In genomic region chr2:25586726-25587144, GRCh38 we compare ENCODE assay signal across 9 cellular contexts.
A peak's percentile ranks its signal among the peaks of the same experiment; 100 is the strongest.
DNase-seq lines count a peak whose midpoint lies in the region; ATAC-seq and TF ChIP-seq lines count a peak whose summit lies in the region.
"Had no signal": no experiment of that assay in that cellular context is flagged by ENCODE, and none has a peak within 500 bp of the region (broad histone marks: within the 10 kb centered on the region; RNA-seq: fewer than 3 reads in every experiment).

No MANE protein-coding gene starts in this region.

- peak overlapping the region; percentile 64 to 76 for H3K27ac Mint-ChIP-seq in natural killer cell treated with Interleukin-12 subunit alpha and Interleukin-12 subunit beta and Interleukin-15 and Interleukin-18, amount 100 ng/mL, for 72 hours
- peak overlapping the region in 1 of 2 donors; percentile 31 for H3K27ac Mint-ChIP-seq in natural killer cell
- peak overlapping the region; percentile 70 for H3K27ac Mint-ChIP-seq in activated CD4-positive, alpha-beta memory T cell treated with anti-CD3 and anti-CD28 coated beads for 36 hours

- H3K9me3 Mint-ChIP-seq in natural killer cell treated with Interleukin-12 subunit alpha and Interleukin-12 subunit beta and Interleukin-15 and Interleukin-18, amount 100 ng/mL, for 72 hours, result no peaks in the 10 kb centered on the region
- no peaks in the 10 kb centered on the region for H3K9me3 Mint-ChIP-seq in natural killer cell
- no peaks in the 10 kb centered on the region for H3K9me3 Mint-ChIP-seq in activated CD4-positive, alpha-beta memory T cell treated with anti-CD3 and anti-CD28 coated beads for 36 hours

- peaks cover 23 to 27% of the 10 kb centered on the region in 2 donors for H3K4me1 Mint-ChIP-seq in natural killer cell treated with Interleukin-12 subunit alpha and Interleukin-12 subunit beta and Interleukin-15 and Interleukin-18, amount 100 ng/mL, for 72 hours (ENCODE audit: low read depth in 2 of 2)
- peaks cover 18 to 19% of the 10 kb centered on the region in 2 donors for H3K4me1 Mint-ChIP-seq in natural killer cell
- peaks cover 20% of the 10 kb centered on the region for H3K4me1 Mint-ChIP-seq in activated CD4-positive, alpha-beta memory T cell treated with anti-CD3 and anti-CD28 coated beads for 36 hours (ENCODE audit: low read depth)

- CTCF ChIA-PET in activated CD4-positive, alpha-beta memory T cell treated with anti-CD3 and anti-CD28 coated beads for 36 hours (lab: Charles Lee), result interaction anchor here (1.5 to 1.9 kb wide), 3 partner anchors 11 to 134 kb away, joined by 4 read pairs; no protein-coding TSS in a partner anchor

- H3K27me3 Mint-ChIP-seq in natural killer cell treated with Interleukin-12 subunit alpha and Interleukin-12 subunit beta and Interleukin-15 and Interleukin-18, amount 100 ng/mL, for 72 hours, result no peaks in the 10 kb centered on the region
- no peaks in the 10 kb centered on the region for H3K27me3 Mint-ChIP-seq in natural killer cell (ENCODE audit: low read depth in 2 of 2)
- no peaks in the 10 kb centered on the region for H3K27me3 Mint-ChIP-seq in activated CD4-positive, alpha-beta memory T cell treated with anti-CD3 and anti-CD28 coated beads for 36 hours

- no peak for TF ChIP-seq CTCF in natural killer cell (IDR thresholded peaks at IDR 0.05)

- peak overlapping the region; percentile 36 for H3K27ac ChIP-seq in substantia nigra (ENCODE audit: low read depth, low read length, poor library complexity, severe bottlenecking)

- intact Hi-C loops in natural killer cell (cut with micrococcal nuclease), result no loop called here
- intact Hi-C loops in activated CD4-positive, alpha-beta memory T cell treated with anti-CD3 and anti-CD28 coated beads for 36 hours (cut with micrococcal nuclease), result loop anchor here (1.0 kb wide), 1 partner anchor 28 kb away; no protein-coding TSS in a partner anchor

- DNase-seq in natural killer cell treated with Interleukin-12 subunit alpha and Interleukin-12 subunit beta and Interleukin-15 and Interleukin-18, amount 100 ng/mL, for 72 hours (ENCODE audit: low spot score), result no peak
- DNase-seq in natural killer cell, result no peak
- DNase-seq in activated CD4-positive, alpha-beta memory T cell treated with anti-CD3 and anti-CD28 coated beads for 36 hours, result peak; percentile 65
- peak in 9 of 49 donors; percentile 12 to 44 (median 32) for DNase-seq in substantia nigra (lab: John Stamatoyannopoulos, UW)
- no peak for DNase-seq in epidermal melanocyte (ENCODE audit: insufficient read length, low spot score)
- DNase-seq in DMS53 (lab: John Stamatoyannopoulos, UW), result no peak
- DNase-seq in OCI-M1 (lab: John Stamatoyannopoulos, UW), result no peak
- DNase-seq: NCI-H1092 treated with DMSO at 0.1 percent for 48 hours had no signal

- ATAC-seq in natural killer cell treated with Interleukin-12 subunit alpha and Interleukin-12 subunit beta and Interleukin-15 and Interleukin-18, amount 100 ng/mL, for 72 hours, result peak; percentile 73 to 83
- ATAC-seq in natural killer cell (no peak), HG02798 (IDR thresholded peaks at IDR 0.05; ENCODE audit: poor library complexity, unreplicated experiment) (peak; percentile 85)

- H3K4me3 Mint-ChIP-seq in natural killer cell treated with Interleukin-12 subunit alpha and Interleukin-12 subunit beta and Interleukin-15 and Interleukin-18, amount 100 ng/mL, for 72 hours, result peak overlapping the region; percentile 84
- no peak overlapping the region for H3K4me3 Mint-ChIP-seq in natural killer cell
- H3K4me3 Mint-ChIP-seq in activated CD4-positive, alpha-beta memory T cell treated with anti-CD3 and anti-CD28 coated beads for 36 hours, result peak overlapping the region; percentile 10

- H3K36me3 Mint-ChIP-seq in natural killer cell treated with Interleukin-12 subunit alpha and Interleukin-12 subunit beta and Interleukin-15 and Interleukin-18, amount 100 ng/mL, for 72 hours, result no peaks in the 10 kb centered on the region
- H3K36me3 Mint-ChIP-seq in natural killer cell, result no peaks in the 10 kb centered on the region
- H3K36me3 Mint-ChIP-seq in activated CD4-positive, alpha-beta memory T cell treated with anti-CD3 and anti-CD28 coated beads for 36 hours, result no peaks in the 10 kb centered on the region

- POLR2A ChIA-PET in activated CD4-positive, alpha-beta memory T cell treated with anti-CD3 and anti-CD28 coated beads for 36 hours (lab: Charles Lee), result interaction anchor here (1.0 to 1.1 kb wide), 2 partner anchors 26 to 28 kb away, joined by 3 read pairs; no protein-coding TSS in a partner anchor

Comparison
In these comparisons a context has a peak if more than half of its experiments do, and no peak if none do; other contexts are left out.
1. ATAC-seq: peak in natural killer cell treated with Interleukin-12 subunit alpha and Interleukin-12 subunit beta and Interleukin-15 and Interleukin-18, amount 100 ng/mL, for 72 hours (2 of 2) and HG02798 (single experiment); none in natural killer cell (0 of 3).